ENCODE assay signal across 8 cellular contexts in genomic region chr3:33660035-33660434, GRCh38.
DNase-seq lines count a peak whose midpoint lies in the region; TF ChIP-seq lines count a peak whose summit lies in the region.

No MANE protein-coding gene starts in this region.

- H3K9me3 ChIP-seq in WERI-Rb-1 (ENCODE audit: severe bottlenecking) (no peaks in the 10 kb centered on the region), iPS-20b (ENCODE audit: insufficient read depth, low read depth, low read length) (no peaks in the 10 kb centered on the region)

- H3K27me3 ChIP-seq in WERI-Rb-1 (ENCODE audit: insufficient read depth, low read depth, severe bottlenecking) (no peaks in the 10 kb centered on the region), iPS-20b (ENCODE audit: insufficient read depth, low read length) (no peaks in the 10 kb centered on the region)

- H3K36me3 ChIP-seq in WERI-Rb-1 = no peaks in the 10 kb centered on the region
- no peaks in the 10 kb centered on the region for H3K36me3 ChIP-seq in iPS-20b (ENCODE audit: insufficient read depth, low read depth, low read length)

- TF ChIP-seq CTCF in WERI-Rb-1 (IDR thresholded peaks at IDR 0.05; ENCODE audit: low read depth, low read length) (no peak), retinal pigment epithelial cell (conservative IDR thresholded peaks at IDR 0.05; ENCODE audit: low read depth, low read length) (no peak)

- in situ Hi-C loops in KBM-7 (cut with MboI; ENCODE audit: low pct_unique_long_range_greater_than_20kb, low sequenced_read_pairs) = no loop called here

- peak overlapping the region; percentile 58; the same call in 1 of the 2 replicates for H3K9ac ChIP-seq in iPS-20b (ENCODE audit: low read depth, low read length)

- H3K27ac ChIP-seq in WERI-Rb-1 = peak overlapping the region; percentile 86
- H3K27ac ChIP-seq in iPS-20b (ENCODE audit: low read length) = no peak overlapping the region

- peak overlapping the region; percentile 60 for H3K4me3 ChIP-seq in WERI-Rb-1 (ENCODE audit: low read depth, low read length)
- H3K4me3 ChIP-seq in iPS-20b (ENCODE audit: low read length) = peak overlapping the region; percentile 69; the same call in 1 of the 2 replicates
- peak overlapping the region; percentile 51 for H3K4me3 ChIP-seq in retinal pigment epithelial cell (ENCODE audit: low read length)

- peak; percentile 29 for DNase-seq in EH (ENCODE audit: low read depth)
- DNase-seq in WERI-Rb-1 = no peak
- no peak for DNase-seq in retinal pigment epithelial cell (ENCODE audit: low read depth)
- DNase-seq in AML-193 (lab: John Stamatoyannopoulos, UW) = no peak
- no peak for DNase-seq in NCI-H510A (lab: John Stamatoyannopoulos, UW)
- no peak for DNase-seq in SHP77 treated with DMSO at 0.1 percent for 48 hours (lab: John Stamatoyannopoulos, UW)
- DNase-seq in KBM-7 = no peak

- peaks cover 20% of the 10 kb centered on the region; the same call in 1 of the 2 replicates for H3K4me1 ChIP-seq in iPS-20b (ENCODE audit: insufficient read depth, low read length)
